ENCODE assay signal across 10 cellular contexts in the genomic region with DNA sequence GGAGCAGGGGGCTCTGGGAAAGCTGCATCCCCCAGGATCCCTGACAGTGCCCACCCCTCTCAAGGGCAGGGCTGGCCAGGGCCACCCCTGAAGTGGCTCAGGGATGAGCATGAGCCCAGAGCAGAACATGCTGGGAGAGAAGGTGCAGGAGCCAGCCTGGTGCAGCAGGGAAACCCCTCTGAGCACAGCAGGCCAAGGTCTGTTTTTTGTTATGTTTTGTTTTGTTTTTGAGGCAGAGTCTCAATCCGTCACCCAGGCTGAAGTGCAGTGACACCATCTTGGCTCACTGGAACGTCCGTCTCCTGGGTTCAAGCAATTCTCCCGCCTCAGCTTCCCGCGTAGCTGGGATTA. TPM values are rescaled to one million over a fixed set of nuclear protein-coding genes. Genes with fewer than 3 reads are reported as not detected.
DNase-seq lines count a peak whose midpoint lies in the region; ATAC-seq and FAIRE-seq lines count a peak whose summit lies in the region.
"Had no signal": no experiment of that assay in that cellular context is flagged by ENCODE, and none has a peak within 500 bp of the region (broad histone marks: within the 10 kb centered on the region; RNA-seq: fewer than 3 reads in every experiment).

No MANE protein-coding gene starts in this region.

- H3K9me3 ChIP-seq in mucosa of stomach (ENCODE audit: control insufficient read depth, low read length) = no peaks in the 10 kb centered on the region
- H3K9me3 ChIP-seq: SJSA1 had no signal

- H3K4me3 Mint-ChIP-seq in activated naive CD4-positive, alpha-beta T cell treated with anti-CD3 and anti-CD28 coated beads, Interleukin-2, amount 50 U/mL, for 24 hours = peak overlapping the region; percentile 71
- H3K4me3 Mint-ChIP-seq in activated naive CD8-positive, alpha-beta T cell treated with anti-CD3 and anti-CD28 coated beads, Interleukin-2, amount 10 ng/mL, durations not matched to agents 7 days and 5 days = peak overlapping the region; percentile 68

- H3K9me3 Mint-ChIP-seq in activated naive CD4-positive, alpha-beta T cell treated with anti-CD3 and anti-CD28 coated beads, Interleukin-2, amount 50 U/mL, for 24 hours = no peaks in the 10 kb centered on the region
- no peaks in the 10 kb centered on the region for H3K9me3 Mint-ChIP-seq in activated naive CD4-positive, alpha-beta T cell treated with anti-CD3 and anti-CD28 coated beads, Interleukin-2, amount 50 U/mL, for 72 hours
- no peaks in the 10 kb centered on the region for H3K9me3 Mint-ChIP-seq in activated naive CD8-positive, alpha-beta T cell treated with anti-CD3 and anti-CD28 coated beads, Interleukin-2, amount 10 ng/mL, durations not matched to agents 7 days and 5 days

- H3K27me3 ChIP-seq in mucosa of stomach (ENCODE audit: control insufficient read depth, insufficient read depth, low read length) = peaks cover 8% of the 10 kb centered on the region

- H3K27ac Mint-ChIP-seq in activated naive CD4-positive, alpha-beta T cell treated with anti-CD3 and anti-CD28 coated beads, Interleukin-2, amount 50 U/mL, for 24 hours = no peak overlapping the region
- H3K27ac Mint-ChIP-seq in activated naive CD4-positive, alpha-beta T cell treated with anti-CD3 and anti-CD28 coated beads, Interleukin-2, amount 50 U/mL, for 72 hours = peak overlapping the region in 1 of 2 donors; percentile 81
- peak overlapping the region; percentile 79 for H3K27ac Mint-ChIP-seq in activated naive CD8-positive, alpha-beta T cell treated with anti-CD3 and anti-CD28 coated beads, Interleukin-2, amount 10 ng/mL, durations not matched to agents 7 days and 5 days

- DNase-seq in activated naive CD4-positive, alpha-beta T cell treated with anti-CD3 and anti-CD28 coated beads, Interleukin-2, amount 50 U/mL, for 72 hours (ENCODE audit: low spot score in 2 of 2) = no peak
- DNase-seq in activated naive CD8-positive, alpha-beta T cell treated with anti-CD3 and anti-CD28 coated beads, Interleukin-2, amount 10 ng/mL, durations not matched to agents 7 days and 5 days = no peak
- DNase-seq in urothelium cell line (ENCODE audit: low spot score) (no peak), RCC 7860 (ENCODE audit: low spot score) (no peak)
- DNase-seq in stimulated activated CD4-positive, alpha-beta T cell treated with anti-CD3 and anti-CD28 coated beads, Interleukin-2, amount 100 ng/mL, for 24 hours = no peak
- DNase-seq in stimulated activated CD4-positive, alpha-beta T cell treated with anti-CD3 and anti-CD28 coated beads, Interleukin-4, amount 100 ng/mL, for 4 hours = no peak

- H3K36me3 Mint-ChIP-seq in activated naive CD4-positive, alpha-beta T cell treated with anti-CD3 and anti-CD28 coated beads, Interleukin-2, amount 50 U/mL, for 24 hours = peaks cover 2% of the 10 kb centered on the region
- H3K36me3 Mint-ChIP-seq in activated naive CD4-positive, alpha-beta T cell treated with anti-CD3 and anti-CD28 coated beads, Interleukin-2, amount 50 U/mL, for 72 hours = no peaks in the 10 kb centered on the region
- peaks cover 6% of the 10 kb centered on the region for H3K36me3 Mint-ChIP-seq in activated naive CD8-positive, alpha-beta T cell treated with anti-CD3 and anti-CD28 coated beads, Interleukin-2, amount 10 ng/mL, durations not matched to agents 7 days and 5 days

- no peak for ATAC-seq in activated naive CD4-positive, alpha-beta T cell treated with anti-CD3 and anti-CD28 coated beads, Interleukin-2, amount 50 U/mL, for 72 hours
- no peak for ATAC-seq in activated naive CD8-positive, alpha-beta T cell treated with anti-CD3 and anti-CD28 coated beads, Interleukin-2, amount 10 ng/mL, durations not matched to agents 7 days and 5 days (ENCODE audit: low read depth)

- POLR2A ChIA-PET in activated naive CD8-positive, alpha-beta T cell treated with anti-CD3 and anti-CD28 coated beads, Interleukin-2, amount 10 ng/mL, durations not matched to agents 7 days and 5 days (lab: Charles Lee) = interaction anchor here (1.1 kb wide), 1 partner anchor 50 kb away, joined by 6 read pairs; a partner anchor contains a TSS

- H3K36me3 ChIP-seq in mucosa of stomach (ENCODE audit: control insufficient read depth, insufficient read depth, low read length) = no peaks in the 10 kb centered on the region

- FAIRE-seq in urothelium cell line (lab: Jason Lieb, UNC) (peak; percentile 68), RCC 7860 (lab: Jason Lieb, UNC) (no peak)

- no peaks in the 10 kb centered on the region for H3K27me3 Mint-ChIP-seq in activated naive CD4-positive, alpha-beta T cell treated with anti-CD3 and anti-CD28 coated beads, Interleukin-2, amount 50 U/mL, for 24 hours
- peaks cover 14% of the 10 kb centered on the region for H3K27me3 Mint-ChIP-seq in activated naive CD8-positive, alpha-beta T cell treated with anti-CD3 and anti-CD28 coated beads, Interleukin-2, amount 10 ng/mL, durations not matched to agents 7 days and 5 days

- peak overlapping the region; percentile 46 for H3K4me3 ChIP-seq in mucosa of stomach (ENCODE audit: low read length)

- H3K9ac ChIP-seq in mucosa of stomach (ENCODE audit: low read length) = peak overlapping the region; percentile 83

- H3K4me1 Mint-ChIP-seq in activated naive CD4-positive, alpha-beta T cell treated with anti-CD3 and anti-CD28 coated beads, Interleukin-2, amount 50 U/mL, for 24 hours = peaks cover 44% of the 10 kb centered on the region
- H3K4me1 Mint-ChIP-seq in activated naive CD8-positive, alpha-beta T cell treated with anti-CD3 and anti-CD28 coated beads, Interleukin-2, amount 10 ng/mL, durations not matched to agents 7 days and 5 days = peaks cover 40% of the 10 kb centered on the region

- peaks cover 40% of the 10 kb centered on the region for H3K4me1 ChIP-seq in mucosa of stomach (ENCODE audit: control insufficient read depth, insufficient read depth, low read length)

RNA-seq across cellular contexts. Expression of a gene that starts 0.8 kb away (rescaled TPM):
- 10 to 100 TPM; 99.3 to 99.8 TPM for total RNA-seq in activated naive CD4-positive, alpha-beta T cell treated with anti-CD3 and anti-CD28 coated beads, Interleukin-2, amount 50 U/mL, for 72 hours
- 100 to 1,000 TPM; 211 to 221 TPM for total RNA-seq in activated naive CD8-positive, alpha-beta T cell treated with anti-CD3 and anti-CD28 coated beads, Interleukin-2, amount 10 ng/mL, durations not matched to agents 7 days and 5 days

RNA-seq across cellular contexts. Expression of a gene that starts 5.7 kb away (rescaled TPM):
- 1 to 10 TPM; 6.0 to 7.0 TPM for total RNA-seq in activated naive CD4-positive, alpha-beta T cell treated with anti-CD3 and anti-CD28 coated beads, Interleukin-2, amount 50 U/mL, for 72 hours
- 1 to 10 TPM; 6.5 to 6.7 TPM for total RNA-seq in activated naive CD8-positive, alpha-beta T cell treated with anti-CD3 and anti-CD28 coated beads, Interleukin-2, amount 10 ng/mL, durations not matched to agents 7 days and 5 days

RNA-seq across cellular contexts. Expression of a gene that starts 11.0 kb away (rescaled TPM):
- total RNA-seq in activated naive CD4-positive, alpha-beta T cell treated with anti-CD3 and anti-CD28 coated beads, Interleukin-2, amount 50 U/mL, for 72 hours = under 1 TPM in 1 of 2 donors, not detected in 1; 0.25 TPM
- not detected for total RNA-seq in activated naive CD8-positive, alpha-beta T cell treated with anti-CD3 and anti-CD28 coated beads, Interleukin-2, amount 10 ng/mL, durations not matched to agents 7 days and 5 days
- total RNA-seq: liver, SJSA1 had no signal

RNA-seq across cellular contexts. Expression of a gene that starts 31.9 kb away (rescaled TPM):
- 10 to 100 TPM; 54.2 to 76.7 TPM for total RNA-seq in activated naive CD4-positive, alpha-beta T cell treated with anti-CD3 and anti-CD28 coated beads, Interleukin-2, amount 50 U/mL, for 72 hours
- 100 to 1,000 TPM; 128 to 141 TPM for total RNA-seq in activated naive CD8-positive, alpha-beta T cell treated with anti-CD3 and anti-CD28 coated beads, Interleukin-2, amount 10 ng/mL, durations not matched to agents 7 days and 5 days

RNA-seq across cellular contexts. Expression of a gene that starts 32.4 kb away (rescaled TPM):
- total RNA-seq in activated naive CD4-positive, alpha-beta T cell treated with anti-CD3 and anti-CD28 coated beads, Interleukin-2, amount 50 U/mL, for 72 hours = 100 to 1,000 TPM; 121 to 130 TPM
- 100 to 1,000 TPM; 126 TPM for total RNA-seq in activated naive CD8-positive, alpha-beta T cell treated with anti-CD3 and anti-CD28 coated beads, Interleukin-2, amount 10 ng/mL, durations not matched to agents 7 days and 5 days
